In genomic region chr1:153670859-153671622, GRCh38 we compare ENCODE assay signal across 1 cellular context.
TF ChIP-seq lines count a peak whose summit lies in the region.

Gene ILF2, minus strand, starts transcription at chr1:153670993. Its CDS starts 71 bp downstream, at chr1:153670922.

TF ChIP-seq in H1, 55 proteins besides CTCF, POLR2A, EP300 and RAD21 (continued from another document):
- TF ChIP-seq CHD7 (IDR thresholded peaks at IDR 0.05; ENCODE audit: insufficient replicate concordance, low read length) (no peak), ATF2 (IDR thresholded peaks at IDR 0.05; ENCODE audit: low read length) (peak; percentile 97), JUN (IDR thresholded peaks at IDR 0.05; ENCODE audit: low read depth, low read length) (no peak), HDAC2 (IDR thresholded peaks at IDR 0.05; ENCODE audit: borderline replicate concordance in 1 of 2, low read depth in 2 of 2, low read length in 2 of 2) (no peak), YY1 (IDR thresholded peaks at IDR 0.05; ENCODE audit: low read depth, low read length) (peak; percentile 90), SP2 (IDR thresholded peaks at IDR 0.05; ENCODE audit: low read length) (peak; percentile 14; the same call in 1 of the 2 replicates), CHD2 (IDR thresholded peaks at IDR 0.05; ENCODE audit: low read length) (peak; percentile 80), SRF (IDR thresholded peaks at IDR 0.05; ENCODE audit: low read depth, low read length) (no peak), PHF8 (conservative IDR thresholded peaks at IDR 0.05; ENCODE audit: low read depth, low read length) (peak; percentile 90; the same call in 1 of the 2 replicates), GABPA (IDR thresholded peaks at IDR 0.05; ENCODE audit: borderline replicate concordance, insufficient read depth, low read length) (no peak), TEAD4 (IDR thresholded peaks at IDR 0.05; ENCODE audit: low read depth, low read length) (peak; percentile 74), GTF2F1 (IDR thresholded peaks at IDR 0.05; ENCODE audit: borderline replicate concordance, low read depth, low read length) (peak; percentile 67; the same call in 1 of the 2 replicates), RFX5 (IDR thresholded peaks at IDR 0.05; ENCODE audit: borderline replicate concordance, low read depth, low read length) (no peak; the same call in 1 of the 2 replicates), BRCA1 (IDR thresholded peaks at IDR 0.05; ENCODE audit: low read depth, low read length) (0 out of 2 replicates have a peak, but pooled peaks have one; percentile 4), SP1 (IDR thresholded peaks at IDR 0.05; ENCODE audit: low read depth, low read length) (peak; percentile 98), TAF7 (optimal IDR thresholded peaks at IDR 0.05; ENCODE audit: borderline replicate concordance, low read depth, low read length) (peak; percentile 90), EGR1 (IDR thresholded peaks at IDR 0.05; ENCODE audit: borderline replicate concordance, low read depth, low read length) (no peak), SAP30 (IDR thresholded peaks at IDR 0.05; ENCODE audit: insufficient read depth, insufficient replicate concordance, low read length) (no peak), E2F6 (IDR thresholded peaks at IDR 0.05) (0 out of 2 replicates have a peak, but pooled peaks have one; percentile 31), SIN3A (conservative IDR thresholded peaks at IDR 0.05 in 1 of 2, IDR thresholded peaks at IDR 0.05 in 1 of 2; ENCODE audit: low read depth in 1 of 2, low read length in 2 of 2) (peak in 1 of 2 experiments; percentile 35; a peak in 1 of 4 replicates), CEBPB (IDR thresholded peaks at IDR 0.05; ENCODE audit: low read depth, low read length) (peak; percentile 52; the same call in 1 of the 2 replicates), POLR2AphosphoS5 (IDR thresholded peaks at IDR 0.05; ENCODE audit: low read depth, low read length) (peak; percentile 97), RBBP5 (IDR thresholded peaks at IDR 0.05; ENCODE audit: borderline replicate concordance, low read depth, low read length) (peak; percentile 40; the same call in 1 of the 2 replicates), ASH2L (IDR thresholded peaks at IDR 0.05; ENCODE audit: low read length) (peak; percentile 82), MAFK (IDR thresholded peaks at IDR 0.05; ENCODE audit: low read depth, low read length) (peak; percentile 88; the same call in 1 of the 2 replicates), JUND (IDR thresholded peaks at IDR 0.05; ENCODE audit: low read length) (no peak), CHD1 (IDR thresholded peaks at IDR 0.05; ENCODE audit: low read depth, low read length) (no peak), SP4 (IDR thresholded peaks at IDR 0.05; ENCODE audit: low read length) (no peak), RNF2 (IDR thresholded peaks at IDR 0.05; ENCODE audit: borderline replicate concordance, low read depth, low read length, missing control alignments, poor library complexity, severe bottlenecking) (no peak), MAX (IDR thresholded peaks at IDR 0.05) (peak; percentile 84), BCL11A (IDR thresholded peaks at IDR 0.05; ENCODE audit: low read depth in 2 of 2, low read length in 2 of 2) (no peak)
TF ChIP-seq in H1: peak in this region for 22.
